In genomic region chr2:108627911-108628567, GRCh38 we compare ENCODE assay signal across 1 cellular context.
TF ChIP-seq lines count a peak whose summit lies in the region.

No MANE protein-coding gene starts in this region.

TF ChIP-seq in GM12878, 131 proteins besides CTCF, POLR2A, EP300 and RAD21:
- peak; percentile 51 for TF ChIP-seq JUNB (IDR thresholded peaks at IDR 0.05)
- 0 out of 2 replicates have a peak, but pooled peaks have one; percentile 6 for TF ChIP-seq RUNX3 (IDR thresholded peaks at IDR 0.05; ENCODE audit: low read length)
- no peak for TF ChIP-seq CEBPZ (IDR thresholded peaks at IDR 0.05; ENCODE audit: low read depth, low read length)
